Comparison of ENCODE assay signal across 7 cellular contexts in the genomic region with DNA sequence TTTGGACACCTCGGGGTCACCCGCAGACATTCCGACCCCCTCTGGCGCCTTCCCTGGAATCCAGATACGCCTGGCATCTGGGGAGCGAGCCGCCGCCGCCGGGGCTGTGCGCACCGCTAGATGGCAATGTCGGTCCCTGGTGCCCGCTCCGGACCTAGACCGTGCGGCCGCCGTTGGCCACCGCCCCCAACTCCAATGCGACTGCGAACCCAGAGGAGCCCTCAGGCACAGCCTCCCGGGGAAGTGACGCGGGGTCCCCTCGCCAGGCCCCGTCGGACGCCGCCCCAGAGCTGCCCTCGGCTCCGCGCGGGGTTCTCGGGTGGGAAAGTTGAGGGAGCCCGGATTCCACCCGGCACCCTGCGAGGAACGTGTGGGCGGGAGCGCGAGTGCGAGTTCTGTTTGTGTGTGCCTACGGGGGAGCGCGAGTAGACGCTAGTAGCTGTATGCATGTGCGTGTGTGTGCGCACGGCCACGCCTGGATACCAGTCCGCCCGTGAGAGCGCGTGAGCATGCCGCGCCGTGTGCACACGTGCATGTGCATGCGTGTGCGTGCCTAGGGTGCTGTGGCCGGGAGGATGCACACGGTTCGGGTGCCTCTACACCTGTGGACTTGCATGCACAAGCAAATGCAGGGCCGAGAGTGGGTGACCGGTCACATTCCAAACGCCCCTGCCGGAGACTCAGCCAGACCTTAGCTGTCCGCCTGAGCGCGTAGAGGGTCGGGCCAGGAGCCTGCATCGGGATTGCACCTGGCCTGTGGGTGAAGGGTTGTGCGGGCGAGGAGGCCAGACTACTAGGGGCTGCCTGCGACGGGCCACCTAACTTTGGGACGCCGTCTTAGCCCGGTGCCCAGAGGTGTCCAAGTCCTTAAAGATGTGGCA. TPM values are rescaled to one million over a fixed set of nuclear protein-coding genes. Genes with fewer than 3 reads are reported as not detected.
DNase-seq lines count a peak whose midpoint lies in the region; ATAC-seq and TF ChIP-seq lines count a peak whose summit lies in the region.

No MANE protein-coding gene starts in this region.

- DNase-seq in GM12865 (ENCODE audit: low read depth) (peak; percentile 73), NCI-H226 (peak; percentile 61), epidermal melanocyte (ENCODE audit: insufficient read length, low spot score) (peak; percentile 92), midbrain (lab: John Stamatoyannopoulos, UW) (peak; percentile 49)
- peak; percentile 52 for DNase-seq in activated CD4-positive, alpha-beta T cell treated with anti-CD3 and anti-CD28 coated beads, Interleukin-2, amount 10 ng/mL, durations not matched to agents 7 days and 5 days

- H3K9ac ChIP-seq in stomach smooth muscle (ENCODE audit: low read length in 2 of 2), result no peak overlapping the region

- H3K4me3 ChIP-seq in GM12865 (ENCODE audit: low read depth, low read length) (peak overlapping the region; percentile 42), stomach smooth muscle (ENCODE audit: low read length in 2 of 2) (peak overlapping the region; percentile 61 to 71)

- H3K4me3 Mint-ChIP-seq in activated CD4-positive, alpha-beta T cell treated with anti-CD3 and anti-CD28 coated beads, Interleukin-2, amount 10 ng/mL, durations not matched to agents 7 days and 5 days, result peak overlapping the region; percentile 27

- no peaks in the 10 kb centered on the region for H3K36me3 ChIP-seq in stomach smooth muscle (ENCODE audit: control insufficient read depth in 2 of 2, insufficient read depth in 2 of 2, low read length in 2 of 2)

- H3K27ac ChIP-seq in stomach smooth muscle (ENCODE audit: low read length), result no peak overlapping the region

- H3K36me3 Mint-ChIP-seq in activated CD4-positive, alpha-beta T cell treated with anti-CD3 and anti-CD28 coated beads, Interleukin-2, amount 10 ng/mL, durations not matched to agents 7 days and 5 days (ENCODE audit: low read depth), result peaks cover 2% of the 10 kb centered on the region

- H3K4me1 Mint-ChIP-seq in activated CD4-positive, alpha-beta T cell treated with anti-CD3 and anti-CD28 coated beads, Interleukin-2, amount 10 ng/mL, durations not matched to agents 7 days and 5 days, result peaks cover 25% of the 10 kb centered on the region

- peaks cover 43 to 77% of the 10 kb centered on the region in 2 donors for H3K27me3 ChIP-seq in stomach smooth muscle (ENCODE audit: control insufficient read depth in 1 of 2, insufficient read depth in 2 of 2, low read length in 2 of 2)

- peaks cover 34% of the 10 kb centered on the region for H3K4me1 ChIP-seq in stomach smooth muscle (ENCODE audit: control insufficient read depth, insufficient read depth, low read length)

- H3K27ac Mint-ChIP-seq in activated CD4-positive, alpha-beta T cell treated with anti-CD3 and anti-CD28 coated beads, Interleukin-2, amount 10 ng/mL, durations not matched to agents 7 days and 5 days, result no peak overlapping the region

- POLR2A ChIA-PET in activated CD4-positive, alpha-beta T cell treated with anti-CD3 and anti-CD28 coated beads, Interleukin-2, amount 10 ng/mL, durations not matched to agents 7 days and 5 days (lab: Charles Lee), result no interaction called here

- H3K9me3 ChIP-seq in stomach smooth muscle (ENCODE audit: control insufficient read depth in 2 of 2, low read length in 2 of 2), result no peaks in the 10 kb centered on the region

- peak; percentile 56 for ATAC-seq in HG02610 (IDR thresholded peaks at IDR 0.05; ENCODE audit: unreplicated experiment)

- TF ChIP-seq CTCF in GM12865 (IDR thresholded peaks at IDR 0.05; ENCODE audit: insufficient read depth, low read depth, low read length, missing control alignments), result peak; percentile 90

- no peaks in the 10 kb centered on the region for H3K9me3 Mint-ChIP-seq in activated CD4-positive, alpha-beta T cell treated with anti-CD3 and anti-CD28 coated beads, Interleukin-2, amount 10 ng/mL, durations not matched to agents 7 days and 5 days

- peaks cover 65% of the 10 kb centered on the region for H3K27me3 Mint-ChIP-seq in activated CD4-positive, alpha-beta T cell treated with anti-CD3 and anti-CD28 coated beads, Interleukin-2, amount 10 ng/mL, durations not matched to agents 7 days and 5 days

- CTCF ChIA-PET in activated CD4-positive, alpha-beta T cell treated with anti-CD3 and anti-CD28 coated beads, Interleukin-2, amount 10 ng/mL, durations not matched to agents 7 days and 5 days (lab: Charles Lee), result interaction anchor here (0.7 to 3.0 kb wide), 8 partner anchors 12 to 117 kb away, joined by 3 to 9 read pairs (median 4); no protein-coding TSS in a partner anchor

RNA-seq across cellular contexts. Expression of gene CHRM4, which starts 1.9 kb away (rescaled TPM):
- under 1 TPM; 0.12 to 0.31 TPM for total RNA-seq in activated CD4-positive, alpha-beta T cell treated with anti-CD3 and anti-CD28 coated beads, Interleukin-2, amount 10 ng/mL, durations not matched to agents 7 days and 5 days

RNA-seq across cellular contexts. Expression of gene MDK, which starts 8.2 kb away (rescaled TPM):
- total RNA-seq in activated CD4-positive, alpha-beta T cell treated with anti-CD3 and anti-CD28 coated beads, Interleukin-2, amount 10 ng/mL, durations not matched to agents 7 days and 5 days, result 10 to 100 TPM in 1 of 2 experiments, 1 to 10 TPM in 1; 8.2 to 10.5 TPM

RNA-seq across cellular contexts. Expression of gene DGKZ, which starts 42.4 kb away (rescaled TPM):
- 100 to 1,000 TPM; 178 to 187 TPM for total RNA-seq in activated CD4-positive, alpha-beta T cell treated with anti-CD3 and anti-CD28 coated beads, Interleukin-2, amount 10 ng/mL, durations not matched to agents 7 days and 5 days
